Comparison of ENCODE assay signal across 8 cellular contexts in genomic region chr17:48307814-48308411, GRCh38.
A peak's percentile ranks its signal among the peaks of the same experiment; 100 is the strongest.
DNase-seq lines count a peak whose midpoint lies in the region; ATAC-seq and TF ChIP-seq lines count a peak whose summit lies in the region.

No MANE protein-coding gene starts in this region.

- H3K27me3 ChIP-seq in mesenchymal stem cell (ENCODE audit: control insufficient read depth in 1 of 2, insufficient read depth in 1 of 2, low read length in 2 of 2): peaks cover 25 to 46% of the 10 kb centered on the region in 2 experiments

- peaks cover 9% of the 10 kb centered on the region for H3K36me3 Mint-ChIP-seq in activated T-helper 1 cell treated with anti-CD3 and anti-CD28 coated beads, Interleukin-12 subunit alpha, Interleukin-12 subunit beta, Interleukin-2, Interleukin-4 antibody, amounts not matched to agents 30 ng/mL and 10 ng/mL and 1 ng/mL, durations not matched to agents 14 hours and 24 hours and 36 hours (ENCODE audit: low read depth)
- H3K36me3 Mint-ChIP-seq in activated B cell treated with CpG ODN at 0.5 μM for 24 hours (ENCODE audit: low read depth): peaks cover 2% of the 10 kb centered on the region
- H3K36me3 Mint-ChIP-seq in stimulated activated naive B cell treated with anti-CD40 and anti-IgM and Interleukin-4, amounts not matched to agents 10 μg/mL and 1 μg/mL and 100 μg/mL, for 72 hours: peaks cover 8 to 13% of the 10 kb centered on the region in 2 donors

- H2BK15ac ChIP-seq in mesenchymal stem cell (ENCODE audit: low read depth, poor library complexity, severe bottlenecking): no peak overlapping the region

- H3K4me1 Mint-ChIP-seq in activated T-helper 1 cell treated with anti-CD3 and anti-CD28 coated beads, Interleukin-12 subunit alpha, Interleukin-12 subunit beta, Interleukin-2, Interleukin-4 antibody, amounts not matched to agents 30 ng/mL and 10 ng/mL and 1 ng/mL, durations not matched to agents 14 hours and 24 hours and 36 hours (ENCODE audit: low read depth): peaks cover 6% of the 10 kb centered on the region
- H3K4me1 Mint-ChIP-seq in activated B cell treated with CpG ODN at 0.5 μM for 24 hours: peaks cover 6% of the 10 kb centered on the region
- H3K4me1 Mint-ChIP-seq in stimulated activated naive B cell treated with anti-CD40 and anti-IgM and Interleukin-4, amounts not matched to agents 10 μg/mL and 1 μg/mL and 100 μg/mL, for 72 hours: peaks cover 0 to 3% of the 10 kb centered on the region in 2 donors

- no peak overlapping the region for H3K4me3 ChIP-seq in mesenchymal stem cell (ENCODE audit: insufficient read depth in 1 of 2, low read depth in 1 of 2, low read length in 2 of 2)

- POLR2A ChIA-PET in activated B cell treated with CpG ODN at 0.5 μM for 24 hours (lab: Charles Lee): interaction anchor here (0.6 to 0.8 kb wide), 4 partner anchors 270 to 339 kb away, joined by 3 to 6 read pairs (median 4); no protein-coding TSS in a partner anchor

- peak; percentile 86 for ATAC-seq in activated B cell treated with CpG ODN at 0.5 μM for 24 hours (ENCODE audit: low read depth)
- peak; percentile 77 to 86 for ATAC-seq in stimulated activated naive B cell treated with anti-CD40 and anti-IgM and Interleukin-4, amounts not matched to agents 10 μg/mL and 1 μg/mL and 100 μg/mL, for 72 hours (replicated peaks)
- ATAC-seq in GM21619 (IDR thresholded peaks at IDR 0.05; ENCODE audit: unreplicated experiment): no peak

- H3K27ac Mint-ChIP-seq in activated T-helper 1 cell treated with anti-CD3 and anti-CD28 coated beads, Interleukin-12 subunit alpha, Interleukin-12 subunit beta, Interleukin-2, Interleukin-4 antibody, amounts not matched to agents 30 ng/mL and 10 ng/mL and 1 ng/mL, durations not matched to agents 14 hours and 24 hours and 36 hours: no peak overlapping the region
- no peak overlapping the region for H3K27ac Mint-ChIP-seq in activated B cell treated with CpG ODN at 0.5 μM for 24 hours
- H3K27ac Mint-ChIP-seq in stimulated activated naive B cell treated with anti-CD40 and anti-IgM and Interleukin-4, amounts not matched to agents 10 μg/mL and 1 μg/mL and 100 μg/mL, for 72 hours: no peak overlapping the region

- H2BK120ac ChIP-seq in mesenchymal stem cell (ENCODE audit: low read depth, low read length): no peak overlapping the region

- H3K4me1 ChIP-seq in mesenchymal stem cell (ENCODE audit: control insufficient read depth, insufficient read depth, low read depth, low read length): peaks cover 2% of the 10 kb centered on the region

- no peak overlapping the region for H4K8ac ChIP-seq in mesenchymal stem cell (ENCODE audit: low read length)

- H3K36me3 ChIP-seq in mesenchymal stem cell (ENCODE audit: control insufficient read depth in 1 of 2, insufficient read depth in 2 of 2, low read depth in 1 of 2, low read length in 2 of 2): no peaks in the 10 kb centered on the region

- H3K23ac ChIP-seq in mesenchymal stem cell (ENCODE audit: low read length in 2 of 2): no peak overlapping the region

- no peaks in the 10 kb centered on the region for H3K79me1 ChIP-seq in mesenchymal stem cell (replicated peaks; ENCODE audit: low read length, poor library complexity, severe bottlenecking)

- intact Hi-C loops in activated T-helper 1 cell treated with anti-CD3 and anti-CD28 coated beads, Interleukin-12 subunit alpha, Interleukin-12 subunit beta, Interleukin-2, Interleukin-4 antibody, amounts not matched to agents 30 ng/mL and 10 ng/mL and 1 ng/mL, durations not matched to agents 14 hours and 24 hours and 36 hours (cut with micrococcal nuclease): loop anchor here (2.0 kb wide), 1 partner anchor 285 kb away; the partner anchor contains the start of gene HOXB5
- intact Hi-C loops in activated B cell treated with CpG ODN at 0.5 μM for 24 hours (cut with micrococcal nuclease): loop anchor here (1.0 to 5.0 kb wide), 3 partner anchors 281 to 310 kb away; partner anchors contain the start of gene HOXB5

- no peaks in the 10 kb centered on the region for H3K9me3 Mint-ChIP-seq in activated T-helper 1 cell treated with anti-CD3 and anti-CD28 coated beads, Interleukin-12 subunit alpha, Interleukin-12 subunit beta, Interleukin-2, Interleukin-4 antibody, amounts not matched to agents 30 ng/mL and 10 ng/mL and 1 ng/mL, durations not matched to agents 14 hours and 24 hours and 36 hours
- H3K9me3 Mint-ChIP-seq in activated B cell treated with CpG ODN at 0.5 μM for 24 hours: no peaks in the 10 kb centered on the region
- no peaks in the 10 kb centered on the region for H3K9me3 Mint-ChIP-seq in stimulated activated naive B cell treated with anti-CD40 and anti-IgM and Interleukin-4, amounts not matched to agents 10 μg/mL and 1 μg/mL and 100 μg/mL, for 72 hours

- H2BK12ac ChIP-seq in mesenchymal stem cell (ENCODE audit: low read length in 2 of 2): no peak overlapping the region

- 10% methylated on average over 2 of the region's 4 CpGs for WGBS in mesenchymal stem cell

- no peak overlapping the region for H3K27ac ChIP-seq in mesenchymal stem cell (ENCODE audit: low read length, poor library complexity, severe bottlenecking)

- TF ChIP-seq CTCF in activated B cell treated with CpG ODN at 0.5 μM for 24 hours (IDR thresholded peaks at IDR 0.05): peak; percentile 70

- H2BK5ac ChIP-seq in mesenchymal stem cell (ENCODE audit: low read depth, low read length, poor library complexity, severe bottlenecking): no peak overlapping the region

- CTCF ChIA-PET in activated B cell treated with CpG ODN at 0.5 μM for 24 hours (lab: Charles Lee): interaction anchor here (0.5 to 3.0 kb wide), 18 partner anchors 11 to 311 kb away, joined by 3 to 31 read pairs (median 4); partner anchors contain the start of gene HOXB5

- no peak overlapping the region for H3K9ac ChIP-seq in mesenchymal stem cell (ENCODE audit: low read length)

- DNase-seq in activated T-helper 1 cell treated with Interleukin-2 at 50 U/mL for 16 hours (ENCODE audit: low read depth) (peak; percentile 15), NCI-H2107 (lab: John Stamatoyannopoulos, UW) (peak; percentile 70), activated B cell treated with CpG ODN at 0.5 μM for 24 hours (peak; percentile 20), ecto neural progenitor cell (ENCODE audit: low spot score) (peak; percentile 63), mesenchymal stem cell (peak; percentile 74)
- DNase-seq in activated T-helper 1 cell treated with anti-CD3 and anti-CD28 coated beads, Interleukin-12 subunit alpha, Interleukin-12 subunit beta, Interleukin-2, Interleukin-4 antibody, amounts not matched to agents 30 ng/mL and 10 ng/mL and 1 ng/mL, durations not matched to agents 14 hours and 24 hours and 36 hours (ENCODE audit: low spot score): no peak
- DNase-seq in stimulated activated naive B cell treated with anti-CD40 and anti-IgM and Interleukin-4, amounts not matched to agents 10 μg/mL and 1 μg/mL and 100 μg/mL, for 72 hours: peak; percentile 34

- no peaks in the 10 kb centered on the region for H3K27me3 Mint-ChIP-seq in activated T-helper 1 cell treated with anti-CD3 and anti-CD28 coated beads, Interleukin-12 subunit alpha, Interleukin-12 subunit beta, Interleukin-2, Interleukin-4 antibody, amounts not matched to agents 30 ng/mL and 10 ng/mL and 1 ng/mL, durations not matched to agents 14 hours and 24 hours and 36 hours (ENCODE audit: insufficient read depth)
- no peaks in the 10 kb centered on the region for H3K27me3 Mint-ChIP-seq in activated B cell treated with CpG ODN at 0.5 μM for 24 hours
- H3K27me3 Mint-ChIP-seq in stimulated activated naive B cell treated with anti-CD40 and anti-IgM and Interleukin-4, amounts not matched to agents 10 μg/mL and 1 μg/mL and 100 μg/mL, for 72 hours: peaks cover 9 to 11% of the 10 kb centered on the region in 2 donors

- no peak overlapping the region for H3K4me2 ChIP-seq in mesenchymal stem cell (ENCODE audit: low read length, poor library complexity, severe bottlenecking)

- no peak overlapping the region for H4K91ac ChIP-seq in mesenchymal stem cell (ENCODE audit: low read length)

- H3K4ac ChIP-seq in mesenchymal stem cell (ENCODE audit: low read depth in 1 of 2, low read length in 2 of 2): no peak overlapping the region

- no peak overlapping the region for H2AFZ ChIP-seq in mesenchymal stem cell (ENCODE audit: low read depth, low read length)

- H3K4me3 Mint-ChIP-seq in activated T-helper 1 cell treated with anti-CD3 and anti-CD28 coated beads, Interleukin-12 subunit alpha, Interleukin-12 subunit beta, Interleukin-2, Interleukin-4 antibody, amounts not matched to agents 30 ng/mL and 10 ng/mL and 1 ng/mL, durations not matched to agents 14 hours and 24 hours and 36 hours: no peak overlapping the region
- no peak overlapping the region for H3K4me3 Mint-ChIP-seq in activated B cell treated with CpG ODN at 0.5 μM for 24 hours
- H3K4me3 Mint-ChIP-seq in stimulated activated naive B cell treated with anti-CD40 and anti-IgM and Interleukin-4, amounts not matched to agents 10 μg/mL and 1 μg/mL and 100 μg/mL, for 72 hours: no peak overlapping the region

- H3K9me3 ChIP-seq in mesenchymal stem cell (ENCODE audit: control insufficient read depth, low read length): no peaks in the 10 kb centered on the region

- no peak overlapping the region for H3K18ac ChIP-seq in mesenchymal stem cell (ENCODE audit: low read depth in 1 of 2, low read length in 2 of 2)

- no peak overlapping the region for H2AK5ac ChIP-seq in mesenchymal stem cell (ENCODE audit: low read length, severe bottlenecking)

- no peak overlapping the region for H3K14ac ChIP-seq in mesenchymal stem cell (ENCODE audit: low read length in 2 of 2)
